In the genomic region with DNA sequence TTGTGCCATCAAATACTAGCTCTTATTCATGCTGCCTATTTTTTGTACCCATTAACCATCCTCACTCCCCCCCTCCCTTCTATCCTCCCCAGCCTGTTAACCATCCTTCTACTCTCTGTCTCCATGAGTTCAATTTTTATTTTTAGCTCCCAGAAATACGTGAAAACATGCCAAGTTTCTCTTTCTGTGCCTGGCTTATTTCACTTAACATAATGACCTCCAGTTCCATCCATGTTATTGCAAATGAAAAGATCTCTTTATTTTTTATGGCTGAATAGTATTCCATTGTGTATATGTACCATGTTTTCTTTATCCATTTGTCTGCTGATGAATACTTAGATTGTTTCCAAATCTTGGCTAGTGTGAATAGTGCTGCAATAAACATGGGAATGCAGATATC, we compare ENCODE assay signal across 1 cellular context. TPM values are rescaled to one million over a fixed set of nuclear protein-coding genes. Genes with fewer than 3 reads are reported as not detected.
"Had no signal": no experiment of that assay in that cellular context is flagged by ENCODE, and none has a peak within 500 bp of the region (broad histone marks: within the 10 kb centered on the region; RNA-seq: fewer than 3 reads in every experiment).

No MANE protein-coding gene starts in this region.

RNA-seq across cellular contexts. Expression of gene JCAD, which starts 54.3 kb away (rescaled TPM):
- total RNA-seq: OCI-LY7 had no signal
